1 cellular context compared by ENCODE assay signal in the genomic region with DNA sequence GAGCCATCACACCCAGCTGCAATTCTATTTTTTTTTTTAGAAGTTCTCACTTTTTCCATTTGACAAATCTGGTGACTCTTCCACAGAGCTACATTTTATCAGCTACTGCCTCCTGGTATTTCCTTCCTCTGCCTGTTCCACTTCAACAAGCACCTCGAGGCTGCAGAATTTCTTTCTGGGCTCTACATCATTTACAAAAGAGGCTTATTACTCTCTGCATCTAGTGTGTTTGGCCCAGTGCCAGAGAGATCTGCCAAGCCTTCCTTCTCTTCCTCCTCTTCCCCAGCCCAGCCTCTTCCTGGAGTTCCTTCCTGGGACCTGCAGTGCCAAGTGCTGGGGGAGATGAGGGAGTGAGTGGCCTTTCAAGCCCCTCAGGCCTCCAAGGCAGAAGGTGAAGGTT.
TF ChIP-seq lines count a peak whose summit lies in the region.

No MANE protein-coding gene starts in this region.

TF ChIP-seq in GM23338, 12 proteins besides CTCF, POLR2A, EP300 and RAD21 (continued from another document):
- TF ChIP-seq EZH2phosphoT487 (IDR thresholded peaks at IDR 0.05; ENCODE audit: unreplicated experiment) (no peak), POLR2AphosphoS5 (IDR thresholded peaks at IDR 0.05; ENCODE audit: low read depth) (no peak), JUNB (IDR thresholded peaks at IDR 0.05; ENCODE audit: unreplicated experiment) (no peak), ZNF331 (CRISPR knock-in tag; IDR thresholded peaks at IDR 0.05; ENCODE audit: low read depth) (no peak), CREB1 (CRISPR knock-in tag; IDR thresholded peaks at IDR 0.05; ENCODE audit: low read depth) (no peak)
- TF ChIP-seq, protein P1, sequence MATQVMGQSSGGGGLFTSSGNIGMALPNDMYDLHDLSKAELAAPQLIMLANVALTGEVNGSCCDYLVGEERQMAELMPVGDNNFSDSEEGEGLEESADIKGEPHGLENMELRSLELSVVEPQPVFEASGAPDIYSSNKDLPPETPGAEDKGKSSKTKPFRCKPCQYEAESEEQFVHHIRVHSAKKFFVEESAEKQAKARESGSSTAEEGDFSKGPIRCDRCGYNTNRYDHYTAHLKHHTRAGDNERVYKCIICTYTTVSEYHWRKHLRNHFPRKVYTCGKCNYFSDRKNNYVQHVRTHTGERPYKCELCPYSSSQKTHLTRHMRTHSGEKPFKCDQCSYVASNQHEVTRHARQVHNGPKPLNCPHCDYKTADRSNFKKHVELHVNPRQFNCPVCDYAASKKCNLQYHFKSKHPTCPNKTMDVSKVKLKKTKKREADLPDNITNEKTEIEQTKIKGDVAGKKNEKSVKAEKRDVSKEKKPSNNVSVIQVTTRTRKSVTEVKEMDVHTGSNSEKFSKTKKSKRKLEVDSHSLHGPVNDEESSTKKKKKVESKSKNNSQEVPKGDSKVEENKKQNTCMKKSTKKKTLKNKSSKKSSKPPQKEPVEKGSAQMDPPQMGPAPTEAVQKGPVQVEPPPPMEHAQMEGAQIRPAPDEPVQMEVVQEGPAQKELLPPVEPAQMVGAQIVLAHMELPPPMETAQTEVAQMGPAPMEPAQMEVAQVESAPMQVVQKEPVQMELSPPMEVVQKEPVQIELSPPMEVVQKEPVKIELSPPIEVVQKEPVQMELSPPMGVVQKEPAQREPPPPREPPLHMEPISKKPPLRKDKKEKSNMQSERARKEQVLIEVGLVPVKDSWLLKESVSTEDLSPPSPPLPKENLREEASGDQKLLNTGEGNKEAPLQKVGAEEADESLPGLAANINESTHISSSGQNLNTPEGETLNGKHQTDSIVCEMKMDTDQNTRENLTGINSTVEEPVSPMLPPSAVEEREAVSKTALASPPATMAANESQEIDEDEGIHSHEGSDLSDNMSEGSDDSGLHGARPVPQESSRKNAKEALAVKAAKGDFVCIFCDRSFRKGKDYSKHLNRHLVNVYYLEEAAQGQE (IDR thresholded peaks at IDR 0.05; ENCODE audit: unreplicated experiment): no peak
- TF ChIP-seq, protein P2, sequence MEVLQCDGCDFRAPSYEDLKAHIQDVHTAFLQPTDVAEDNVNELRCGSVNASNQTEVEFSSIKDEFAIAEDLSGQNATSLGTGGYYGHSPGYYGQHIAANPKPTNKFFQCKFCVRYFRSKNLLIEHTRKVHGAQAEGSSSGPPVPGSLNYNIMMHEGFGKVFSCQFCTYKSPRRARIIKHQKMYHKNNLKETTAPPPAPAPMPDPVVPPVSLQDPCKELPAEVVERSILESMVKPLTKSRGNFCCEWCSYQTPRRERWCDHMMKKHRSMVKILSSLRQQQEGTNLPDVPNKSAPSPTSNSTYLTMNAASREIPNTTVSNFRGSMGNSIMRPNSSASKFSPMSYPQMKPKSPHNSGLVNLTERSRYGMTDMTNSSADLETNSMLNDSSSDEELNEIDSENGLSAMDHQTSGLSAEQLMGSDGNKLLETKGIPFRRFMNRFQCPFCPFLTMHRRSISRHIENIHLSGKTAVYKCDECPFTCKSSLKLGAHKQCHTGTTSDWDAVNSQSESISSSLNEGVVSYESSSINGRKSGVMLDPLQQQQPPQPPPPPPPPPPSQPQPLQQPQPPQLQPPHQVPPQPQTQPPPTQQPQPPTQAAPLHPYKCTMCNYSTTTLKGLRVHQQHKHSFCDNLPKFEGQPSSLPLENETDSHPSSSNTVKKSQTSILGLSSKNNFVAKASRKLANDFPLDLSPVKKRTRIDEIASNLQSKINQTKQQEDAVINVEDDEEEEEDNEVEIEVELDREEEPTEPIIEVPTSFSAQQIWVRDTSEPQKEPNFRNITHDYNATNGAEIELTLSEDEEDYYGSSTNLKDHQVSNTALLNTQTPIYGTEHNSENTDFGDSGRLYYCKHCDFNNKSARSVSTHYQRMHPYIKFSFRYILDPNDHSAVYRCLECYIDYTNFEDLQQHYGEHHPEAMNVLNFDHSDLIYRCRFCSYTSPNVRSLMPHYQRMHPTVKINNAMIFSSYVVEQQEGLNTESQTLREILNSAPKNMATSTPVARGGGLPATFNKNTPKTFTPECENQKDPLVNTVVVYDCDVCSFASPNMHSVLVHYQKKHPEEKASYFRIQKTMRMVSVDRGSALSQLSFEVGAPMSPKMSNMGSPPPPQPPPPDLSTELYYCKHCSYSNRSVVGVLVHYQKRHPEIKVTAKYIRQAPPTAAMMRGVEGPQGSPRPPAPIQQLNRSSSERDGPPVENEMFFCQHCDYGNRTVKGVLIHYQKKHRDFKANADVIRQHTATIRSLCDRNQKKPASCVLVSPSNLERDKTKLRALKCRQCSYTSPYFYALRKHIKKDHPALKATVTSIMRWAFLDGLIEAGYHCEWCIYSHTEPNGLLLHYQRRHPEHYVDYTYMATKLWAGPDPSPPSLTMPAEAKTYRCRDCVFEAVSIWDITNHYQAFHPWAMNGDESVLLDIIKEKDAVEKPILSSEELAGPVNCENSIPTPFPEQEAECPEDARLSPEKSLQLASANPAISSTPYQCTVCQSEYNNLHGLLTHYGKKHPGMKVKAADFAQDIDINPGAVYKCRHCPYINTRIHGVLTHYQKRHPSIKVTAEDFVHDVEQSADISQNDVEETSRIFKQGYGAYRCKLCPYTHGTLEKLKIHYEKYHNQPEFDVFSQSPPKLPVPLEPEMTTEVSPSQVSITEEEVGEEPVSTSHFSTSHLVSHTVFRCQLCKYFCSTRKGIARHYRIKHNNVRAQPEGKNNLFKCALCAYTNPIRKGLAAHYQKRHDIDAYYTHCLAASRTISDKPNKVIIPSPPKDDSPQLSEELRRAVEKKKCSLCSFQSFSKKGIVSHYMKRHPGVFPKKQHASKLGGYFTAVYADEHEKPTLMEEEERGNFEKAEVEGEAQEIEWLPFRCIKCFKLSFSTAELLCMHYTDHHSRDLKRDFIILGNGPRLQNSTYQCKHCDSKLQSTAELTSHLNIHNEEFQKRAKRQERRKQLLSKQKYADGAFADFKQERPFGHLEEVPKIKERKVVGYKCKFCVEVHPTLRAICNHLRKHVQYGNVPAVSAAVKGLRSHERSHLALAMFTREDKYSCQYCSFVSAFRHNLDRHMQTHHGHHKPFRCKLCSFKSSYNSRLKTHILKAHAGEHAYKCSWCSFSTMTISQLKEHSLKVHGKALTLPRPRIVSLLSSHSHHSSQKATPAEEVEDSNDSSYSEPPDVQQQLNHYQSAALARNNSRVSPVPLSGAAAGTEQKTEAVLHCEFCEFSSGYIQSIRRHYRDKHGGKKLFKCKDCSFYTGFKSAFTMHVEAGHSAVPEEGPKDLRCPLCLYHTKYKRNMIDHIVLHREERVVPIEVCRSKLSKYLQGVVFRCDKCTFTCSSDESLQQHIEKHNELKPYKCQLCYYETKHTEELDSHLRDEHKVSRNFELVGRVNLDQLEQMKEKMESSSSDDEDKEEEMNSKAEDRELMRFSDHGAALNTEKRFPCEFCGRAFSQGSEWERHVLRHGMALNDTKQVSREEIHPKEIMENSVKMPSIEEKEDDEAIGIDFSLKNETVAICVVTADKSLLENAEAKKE (CRISPR knock-in tag; IDR thresholded peaks at IDR 0.05): no peak
